26 cellular contexts compared by ENCODE assay signal in genomic region chr20:47269309-47270165, GRCh38.
A peak's percentile ranks its signal among the peaks of the same experiment; 100 is the strongest.
DNase-seq lines count a peak whose midpoint lies in the region; ATAC-seq and TF ChIP-seq lines count a peak whose summit lies in the region.
"Had no signal": no experiment of that assay in that cellular context is flagged by ENCODE, and none has a peak within 500 bp of the region (broad histone marks: within the 10 kb centered on the region; RNA-seq: fewer than 3 reads in every experiment).

No MANE protein-coding gene starts in this region.

- H3K79me2 ChIP-seq in GM23248 (ENCODE audit: insufficient read depth) (peaks cover 75% of the 10 kb centered on the region), trophoblast cell (ENCODE audit: control insufficient read depth, insufficient read depth, low read length, poor library complexity) (peaks cover 2% of the 10 kb centered on the region)

- POLR2A ChIA-PET in Panc1 (lab: Charles Lee), result no interaction called here

- in situ Hi-C loops in GM23248 (cut with MboI), result loop anchor here (10.0 kb wide), 2 partner anchors 115 to 355 kb away; no protein-coding TSS in a partner anchor
- in situ Hi-C loops in Panc1 (cut with HindIII; ENCODE audit: low pct_unique_long_range_greater_than_20kb, low sequenced_read_pairs), result no loop called here

- no peak overlapping the region for H3K18ac ChIP-seq in trophoblast cell (ENCODE audit: low read length)

- H2AK5ac ChIP-seq in trophoblast cell (ENCODE audit: low read length), result no peak overlapping the region

- BruUV-seq in Panc1 (replicated peaks; lab: Mats Ljungman, UMichigan), result no TSS peak

- peaks cover 30% of the 10 kb centered on the region for H3F3A ChIP-seq in GM23248 (ENCODE audit: insufficient read depth)

- peaks cover 33% of the 10 kb centered on the region for H3K4me1 ChIP-seq in GM23248 (ENCODE audit: insufficient read depth)
- H3K4me1 ChIP-seq in Panc1 (ENCODE audit: control insufficient read depth, insufficient read depth, low read length), result peaks cover 25% of the 10 kb centered on the region
- H3K4me1 ChIP-seq in trophoblast cell (ENCODE audit: control insufficient read depth in 1 of 2, insufficient read depth in 2 of 2, low read length in 2 of 2), result peaks cover 3% of the 10 kb centered on the region in 2 experiments

- H3K4me3 ChIP-seq in GM23248 (no peak overlapping the region), Panc1 (ENCODE audit: low read depth in 2 of 2, low read length in 2 of 2) (no peak overlapping the region), trophoblast cell (ENCODE audit: low read depth, low read length) (no peak overlapping the region)
- H3K4me3 ChIP-seq: heart right ventricle had no signal

- H3K9me2 ChIP-seq in GM23248 (ENCODE audit: insufficient read depth), result no peaks in the 10 kb centered on the region

- TF ChIP-seq CTCF in Panc1 (IDR thresholded peaks at IDR 0.05), result no peak

- H4K12ac ChIP-seq in trophoblast cell (ENCODE audit: low read depth, low read length), result no peak overlapping the region

- H2BK120ac ChIP-seq in trophoblast cell (ENCODE audit: insufficient read depth, low read length, poor library complexity), result no peak overlapping the region

- DNase-seq in GM23248 (peak; percentile 54), Panc1 (ENCODE audit: low read depth, low spot score) (no peak), dedifferentiated amniotic fluid mesenchymal stem cell (ENCODE audit: extremely low spot score) (peak; percentile 56), trophoblast cell (no peak)
- DNase-seq in natural killer cell treated with Interleukin-12 subunit alpha and Interleukin-12 subunit beta and Interleukin-15 and Interleukin-18, amount 100 ng/mL, for 72 hours (ENCODE audit: low spot score), result no peak
- DNase-seq: activated CD4-positive, alpha-beta T cell treated with anti-CD3 and anti-CD28 coated beads, Interleukin-2, amount 50 U/mL, for 48 hours; activated naive CD4-positive, alpha-beta T cell treated with anti-CD3 and anti-CD28 coated beads for 36 hours; AML-193; Calu3; effector memory CD8-positive, alpha-beta T cell; EL; heart right ventricle; MM.1S; natural killer cell; NCI-H1436; NCI-H748 treated with DMSO at 0.1 percent for 48 hours; PC-3; posterior cingulate gyrus; SIG-M5; stimulated activated CD4-positive, alpha-beta T cell treated with anti-CD3 and anti-CD28 coated beads, Interleukin-2, amount 100 ng/mL, for 24 hours; stimulated activated naive CD4-positive, alpha-beta T cell; T-helper 17 cell had no signal

- H2AFZ ChIP-seq in GM23248 (no peak overlapping the region), trophoblast cell (ENCODE audit: insufficient read depth, low read length, poor library complexity) (no peak overlapping the region)

- no peak overlapping the region for H2BK5ac ChIP-seq in trophoblast cell (ENCODE audit: low read depth, low read length, poor library complexity)

- no peak overlapping the region for H3K27ac Mint-ChIP-seq in natural killer cell treated with Interleukin-12 subunit alpha and Interleukin-12 subunit beta and Interleukin-15 and Interleukin-18, amount 100 ng/mL, for 72 hours
- H3K27ac Mint-ChIP-seq: activated naive CD4-positive, alpha-beta T cell treated with anti-CD3 and anti-CD28 coated beads for 36 hours; effector memory CD8-positive, alpha-beta T cell; mesothelial cell of epicardium; natural killer cell; T-helper 17 cell had no signal

- H3K79me1 ChIP-seq in trophoblast cell (ENCODE audit: low read length), result peaks cover 2% of the 10 kb centered on the region

- H3K4ac ChIP-seq in trophoblast cell (ENCODE audit: low read depth, low read length), result no peak overlapping the region

- H4K91ac ChIP-seq in trophoblast cell (ENCODE audit: low read depth, low read length), result no peak overlapping the region

- no peaks in the 10 kb centered on the region for H3K27me3 Mint-ChIP-seq in natural killer cell treated with Interleukin-12 subunit alpha and Interleukin-12 subunit beta and Interleukin-15 and Interleukin-18, amount 100 ng/mL, for 72 hours
- H3K27me3 Mint-ChIP-seq: effector memory CD8-positive, alpha-beta T cell; T-helper 17 cell had no signal

- H3K27ac ChIP-seq in GM23248 (peak overlapping the region; percentile 60), Panc1 (ENCODE audit: low read length) (peak overlapping the region; percentile 39; the same call in 1 of the 2 replicates), trophoblast cell (ENCODE audit: low read depth, low read length) (no peak overlapping the region)

- H3K9ac ChIP-seq in GM23248, result no peak overlapping the region
- H3K9ac ChIP-seq in trophoblast cell (ENCODE audit: low read length), result no peak overlapping the region

- 63 to 70% methylated on average over 7 of the region's 7 CpGs for WGBS in GM23248 (ENCODE audit: low coverage in 1 of 2, low lambda C conversion rate in 2 of 2, missing lambda C conversion rate in 2 of 2), 2 experiments
- no CpG with 5 or more reads among the region's 7 CpGs for WGBS in trophoblast cell (ENCODE audit: extremely low coverage, insufficient coverage, insufficient read length)

- H2BK12ac ChIP-seq in trophoblast cell (ENCODE audit: low read length), result no peak overlapping the region

- CTCF ChIA-PET in Panc1 (lab: Charles Lee), result interaction anchor here (5.9 kb wide), 1 partner anchor 113 kb away, joined by 97 read pairs; no protein-coding TSS in a partner anchor

- intact Hi-C loops in Panc1 (cut with micrococcal nuclease; ENCODE audit: unreplicated experiment), result loop anchor here (10.0 kb wide), 2 partner anchors 65 to 235 kb away; partner anchors contain the start of gene NCOA3

- H3K36me3 ChIP-seq in GM23248 (ENCODE audit: low read depth) (0 out of 2 replicates have a peak, but pooled peaks cover 7% of the 10 kb centered on the region), Panc1 (ENCODE audit: control insufficient read depth, insufficient read depth, low read length) (peaks cover 4% of the 10 kb centered on the region; the same call in 1 of the 2 replicates), trophoblast cell (ENCODE audit: control insufficient read depth in 1 of 2, insufficient read depth in 2 of 2, low read length in 2 of 2) (peaks cover 16 to 25% of the 10 kb centered on the region in 2 experiments)

- H3K9me3 ChIP-seq in GM23248 (ENCODE audit: low read depth), result no peaks in the 10 kb centered on the region
- H3K9me3 ChIP-seq in Panc1 (ENCODE audit: control insufficient read depth, insufficient read depth, low read depth, low read length), result no peaks in the 10 kb centered on the region
- H3K9me3 ChIP-seq in trophoblast cell (ENCODE audit: insufficient read depth, low read depth, low read length), result no peaks in the 10 kb centered on the region
- H3K9me3 ChIP-seq: heart right ventricle had no signal

- H3K27me3 ChIP-seq in GM23248 (replicated peaks; ENCODE audit: insufficient read depth) (no peaks in the 10 kb centered on the region), Panc1 (ENCODE audit: control insufficient read depth, insufficient read depth, low read length) (no peaks in the 10 kb centered on the region), trophoblast cell (ENCODE audit: insufficient read depth, low read length) (no peaks in the 10 kb centered on the region)
- H3K27me3 ChIP-seq: heart right ventricle had no signal

- no peaks in the 10 kb centered on the region for H3K36me3 Mint-ChIP-seq in natural killer cell treated with Interleukin-12 subunit alpha and Interleukin-12 subunit beta and Interleukin-15 and Interleukin-18, amount 100 ng/mL, for 72 hours
- H3K36me3 Mint-ChIP-seq: natural killer cell had no signal

- H3K23ac ChIP-seq in trophoblast cell (ENCODE audit: low read length), result peak overlapping the region; percentile 80

- ATAC-seq in Panc1 (no peak), GM21576 (IDR thresholded peaks at IDR 0.05; ENCODE audit: unreplicated experiment) (no peak), HG03342 (IDR thresholded peaks at IDR 0.05; ENCODE audit: unreplicated experiment) (no peak)
- ATAC-seq in natural killer cell treated with Interleukin-12 subunit alpha and Interleukin-12 subunit beta and Interleukin-15 and Interleukin-18, amount 100 ng/mL, for 72 hours, result no peak
- ATAC-seq: effector memory CD8-positive, alpha-beta T cell; left lobe of liver; natural killer cell; PC-3; T-helper 17 cell had no signal

- peaks cover 23 to 28% of the 10 kb centered on the region in 2 donors for H3K4me1 Mint-ChIP-seq in natural killer cell treated with Interleukin-12 subunit alpha and Interleukin-12 subunit beta and Interleukin-15 and Interleukin-18, amount 100 ng/mL, for 72 hours (ENCODE audit: low read depth in 2 of 2)

- H4K20me1 ChIP-seq in GM23248 (ENCODE audit: insufficient read depth), result no peaks in the 10 kb centered on the region

- H3K4me2 ChIP-seq in GM23248 (ENCODE audit: unreplicated experiment) (no peak overlapping the region), trophoblast cell (ENCODE audit: low read length) (no peak overlapping the region)

- H3K14ac ChIP-seq in trophoblast cell (ENCODE audit: low read length), result no peak overlapping the region

- no peaks in the 10 kb centered on the region for H3K9me3 Mint-ChIP-seq in natural killer cell treated with Interleukin-12 subunit alpha and Interleukin-12 subunit beta and Interleukin-15 and Interleukin-18, amount 100 ng/mL, for 72 hours
- H3K9me3 Mint-ChIP-seq: activated naive CD4-positive, alpha-beta T cell treated with anti-CD3 and anti-CD28 coated beads for 36 hours; effector memory CD8-positive, alpha-beta T cell; mesothelial cell of epicardium; natural killer cell had no signal

- H4K8ac ChIP-seq in trophoblast cell (ENCODE audit: low read depth, low read length), result no peak overlapping the region

- H3K4me3 Mint-ChIP-seq in natural killer cell treated with Interleukin-12 subunit alpha and Interleukin-12 subunit beta and Interleukin-15 and Interleukin-18, amount 100 ng/mL, for 72 hours, result no peak overlapping the region
- H3K4me3 Mint-ChIP-seq: activated naive CD4-positive, alpha-beta T cell treated with anti-CD3 and anti-CD28 coated beads for 36 hours; effector memory CD8-positive, alpha-beta T cell; mesothelial cell of epicardium; natural killer cell; T-helper 17 cell had no signal

Comparison
In these comparisons a context has a peak if more than half of its experiments do, and no peak if none do; other contexts are left out.
1. DNase-seq: peak in GM23248 (single experiment) and dedifferentiated amniotic fluid mesenchymal stem cell (single experiment); none in Panc1 (single experiment), trophoblast cell (0 of 2) and natural killer cell treated with Interleukin-12 subunit alpha and Interleukin-12 subunit beta and Interleukin-15 and Interleukin-18, amount 100 ng/mL, for 72 hours (single experiment).